Comparison of ENCODE assay signal across 17 cellular contexts in genomic region chr1:169307176-169307575, GRCh38.
DNase-seq lines count a peak whose midpoint lies in the region; ATAC-seq and TF ChIP-seq lines count a peak whose summit lies in the region.
"Had no signal": no experiment of that assay in that cellular context is flagged by ENCODE, and none has a peak within 500 bp of the region (broad histone marks: within the 10 kb centered on the region; RNA-seq: fewer than 3 reads in every experiment).

No MANE protein-coding gene starts in this region.

- no peaks in the 10 kb centered on the region for H3K4me1 Mint-ChIP-seq in endodermal cell

- H3K27ac ChIP-seq in endodermal cell (ENCODE audit: low read depth, low read length): no peak overlapping the region
- H3K27ac ChIP-seq: C4-2B had no signal

- no peaks in the 10 kb centered on the region for H3K27me3 ChIP-seq in endodermal cell (ENCODE audit: control insufficient read depth, insufficient read depth, low read length, poor library complexity, severe bottlenecking)

- no peak overlapping the region for H3K27ac Mint-ChIP-seq in endodermal cell
- H3K27ac Mint-ChIP-seq: T-helper 1 cell treated with Interleukin-12 subunit alpha and Interleukin-12 subunit beta and Interleukin-4 antibody, amounts not matched to agents 30 μg/mL and 1 μg/mL, for 36 hours had no signal

- peaks cover 3% of the 10 kb centered on the region for H3K36me3 ChIP-seq in endodermal cell (ENCODE audit: control insufficient read depth, insufficient read depth, low read length)

- no peak for ATAC-seq in GM21367 (IDR thresholded peaks at IDR 0.05; ENCODE audit: unreplicated experiment)
- ATAC-seq: Panc1, Right ventricle myocardium inferior had no signal

- H3K4me3 ChIP-seq in endodermal cell (ENCODE audit: low read length): no peak overlapping the region

- no peak overlapping the region for H3K9ac ChIP-seq in endodermal cell (ENCODE audit: extremely low read depth, low read length, poor library complexity, severe bottlenecking)
- H3K9ac ChIP-seq: SK-N-SH had no signal

- no peak overlapping the region for H3K4me3 Mint-ChIP-seq in endodermal cell
- H3K4me3 Mint-ChIP-seq: T-helper 1 cell treated with Interleukin-12 subunit alpha and Interleukin-12 subunit beta and Interleukin-4 antibody, amounts not matched to agents 30 μg/mL and 1 μg/mL, for 36 hours had no signal

- DNase-seq in NCI-H187 treated with DMSO at 0.1 percent for 48 hours (lab: John Stamatoyannopoulos, UW) (peak; percentile 41), NCI-H187 (lab: John Stamatoyannopoulos, UW) (no peak), NCI-H1105 (lab: John Stamatoyannopoulos, UW) (peak; percentile 4), NCI-H69 (lab: John Stamatoyannopoulos, UW) (peak; percentile 83), myocyte (ENCODE audit: low read depth) (peak; percentile 21), HCEC 1CT (no peak), endodermal cell (no peak)
- DNase-seq: DND-41, GDM1, GOT3, NCI-H526, SK-N-SH had no signal

- peaks cover 17% of the 10 kb centered on the region for H3K36me3 Mint-ChIP-seq in endodermal cell (ENCODE audit: low read depth)

- H3K9me3 ChIP-seq in endodermal cell (ENCODE audit: control insufficient read depth, low read length): no peaks in the 10 kb centered on the region
- H3K9me3 ChIP-seq: SK-N-SH had no signal

- H3K4me1 ChIP-seq in endodermal cell (ENCODE audit: control insufficient read depth, insufficient read depth, low read length): no peaks in the 10 kb centered on the region

- no peak for TF ChIP-seq CTCF in endodermal cell (conservative IDR thresholded peaks at IDR 0.05)

- H3K9me3 Mint-ChIP-seq in endodermal cell: no peaks in the 10 kb centered on the region
- H3K9me3 Mint-ChIP-seq: T-helper 1 cell treated with Interleukin-12 subunit alpha and Interleukin-12 subunit beta and Interleukin-4 antibody, amounts not matched to agents 30 μg/mL and 1 μg/mL, for 36 hours had no signal

- no peaks in the 10 kb centered on the region for H3K27me3 Mint-ChIP-seq in endodermal cell (ENCODE audit: insufficient read depth)

- WGBS in endodermal cell (ENCODE audit: insufficient coverage in 1 of 2, insufficient read length in 1 of 2), 2 experiments: 83 to 88% methylated on average over 1 of the region's 1 CpG

Comparison
In these comparisons a context has a peak if more than half of its experiments do, and no peak if none do; other contexts are left out.
1. DNase-seq: peak in NCI-H187 treated with DMSO at 0.1 percent for 48 hours (single experiment), NCI-H1105 (single experiment), NCI-H69 (single experiment) and myocyte (single experiment); none in NCI-H187 (0 of 2), HCEC 1CT (single experiment) and endodermal cell (single experiment).